Comparison of ENCODE assay signal across 13 cellular contexts in the genomic region with DNA sequence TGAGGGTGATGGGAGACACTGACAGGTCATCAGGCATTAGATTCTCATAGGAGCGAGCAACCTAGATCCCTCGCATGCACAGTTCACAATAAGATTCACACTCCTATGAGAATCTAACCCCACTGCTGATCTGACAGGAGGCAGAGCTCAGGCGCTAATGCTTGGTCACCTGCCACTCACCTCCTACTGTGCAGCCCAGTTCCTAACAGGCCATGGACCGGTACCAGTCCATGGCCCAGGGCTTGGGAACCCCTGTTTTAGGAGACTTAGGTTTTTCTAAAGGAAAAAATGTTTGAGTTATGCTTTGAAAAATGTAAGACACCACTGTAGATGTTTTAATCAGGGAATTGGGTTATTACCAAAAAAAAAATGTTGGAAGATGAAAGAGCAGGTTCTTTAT. TPM values are rescaled to one million over a fixed set of nuclear protein-coding genes. Genes with fewer than 3 reads are reported as not detected.
DNase-seq lines count a peak whose midpoint lies in the region; ATAC-seq and TF ChIP-seq lines count a peak whose summit lies in the region.
"Had no signal": no experiment of that assay in that cellular context is flagged by ENCODE, and none has a peak within 500 bp of the region (broad histone marks: within the 10 kb centered on the region; RNA-seq: fewer than 3 reads in every experiment).

No MANE protein-coding gene starts in this region.

- H3K4me3 ChIP-seq in right lobe of liver = no peak overlapping the region
- no peak overlapping the region for H3K4me3 ChIP-seq in subcutaneous abdominal adipose tissue (ENCODE audit: low read depth in 1 of 5, low read length in 5 of 5)

- POLR2A ChIA-PET in activated CD8-positive, alpha-beta T cell treated with anti-CD3 and anti-CD28 coated beads, Interleukin-2, amount 10 ng/mL, durations not matched to agents 7 days and 5 days (lab: Charles Lee) = interaction anchor here (0.7 to 8.6 kb wide), 2 partner anchors 17 to 188 kb away, joined by 3 to 275 read pairs; no protein-coding TSS in a partner anchor

- H3K27me3 Mint-ChIP-seq in activated naive CD4-positive, alpha-beta T cell treated with anti-CD3 and anti-CD28 coated beads, Interleukin-2, amount 50 U/mL, for 24 hours = no peaks in the 10 kb centered on the region
- H3K27me3 Mint-ChIP-seq in activated CD8-positive, alpha-beta T cell treated with anti-CD3 and anti-CD28 coated beads, Interleukin-2, amount 10 ng/mL, durations not matched to agents 7 days and 5 days (ENCODE audit: low read depth) = no peaks in the 10 kb centered on the region
- H3K27me3 Mint-ChIP-seq: central memory CD8-positive, alpha-beta T cell had no signal

- intact Hi-C loops in right lobe of liver (cut with DNase I) = no loop called here

- H3K4me1 ChIP-seq in right lobe of liver (no peaks in the 10 kb centered on the region), subcutaneous abdominal adipose tissue (ENCODE audit: control insufficient read depth in 5 of 5, insufficient read depth in 5 of 5, low read length in 5 of 5) (peaks cover 8 to 57% (median 19%) of the 10 kb centered on the region in 5 donors)

- ATAC-seq in activated CD8-positive, alpha-beta T cell treated with anti-CD3 and anti-CD28 coated beads, Interleukin-2, amount 10 ng/mL, durations not matched to agents 7 days and 5 days = no peak
- ATAC-seq in right lobe of liver = no peak
- no peak for ATAC-seq in GM21737 (IDR thresholded peaks at IDR 0.05; ENCODE audit: unreplicated experiment)

- H3K36me3 ChIP-seq in right lobe of liver (peaks cover 5 to 30% (median 20%) of the 10 kb centered on the region in 4 donors), subcutaneous abdominal adipose tissue (ENCODE audit: control insufficient read depth in 5 of 5, insufficient read depth in 5 of 5, low read length in 5 of 5) (peaks cover 0 to 32% (median 27%) of the 10 kb centered on the region in 5 donors)
- H3K36me3 ChIP-seq: WERI-Rb-1 had no signal

- CTCF ChIA-PET in activated CD8-positive, alpha-beta T cell treated with anti-CD3 and anti-CD28 coated beads, Interleukin-2, amount 10 ng/mL, durations not matched to agents 7 days and 5 days (lab: Charles Lee) = interaction anchor here (0.9 to 7.8 kb wide), 8 partner anchors 9 to 46 kb away, joined by 3 to 124 read pairs (median 6); no protein-coding TSS in a partner anchor

- H3K27ac Mint-ChIP-seq in activated naive CD4-positive, alpha-beta T cell treated with anti-CD3 and anti-CD28 coated beads, Interleukin-2, amount 50 U/mL, for 24 hours = peak overlapping the region; percentile 95
- peak overlapping the region; percentile 27 for H3K27ac Mint-ChIP-seq in activated CD8-positive, alpha-beta T cell treated with anti-CD3 and anti-CD28 coated beads, Interleukin-2, amount 10 ng/mL, durations not matched to agents 7 days and 5 days
- H3K27ac Mint-ChIP-seq: nephron had no signal

- peaks cover 32% of the 10 kb centered on the region for H3K36me3 Mint-ChIP-seq in activated naive CD4-positive, alpha-beta T cell treated with anti-CD3 and anti-CD28 coated beads, Interleukin-2, amount 50 U/mL, for 24 hours
- H3K36me3 Mint-ChIP-seq in activated CD8-positive, alpha-beta T cell treated with anti-CD3 and anti-CD28 coated beads, Interleukin-2, amount 10 ng/mL, durations not matched to agents 7 days and 5 days (ENCODE audit: low read depth) = peaks cover 37% of the 10 kb centered on the region

- DNase-seq in activated naive CD4-positive, alpha-beta T cell (lab: John Stamatoyannopoulos, UW) = no peak
- DNase-seq in activated CD8-positive, alpha-beta T cell treated with anti-CD3 and anti-CD28 coated beads, Interleukin-2, amount 10 ng/mL, durations not matched to agents 7 days and 5 days = no peak
- no peak for DNase-seq in right lobe of liver
- DNase-seq in GM03348 (ENCODE audit: low spot score) = no peak
- no peak for DNase-seq in RPMI8226
- DNase-seq: NCI-H1436 treated with DMSO at 0.1 percent for 48 hours, NCI-H774, WERI-Rb-1 had no signal

- no peaks in the 10 kb centered on the region for H3K9me3 ChIP-seq in right lobe of liver
- H3K9me3 ChIP-seq in subcutaneous abdominal adipose tissue (ENCODE audit: control insufficient read depth in 5 of 5, low read length in 5 of 5) = no peaks in the 10 kb centered on the region

- H3K4me3 Mint-ChIP-seq in activated naive CD4-positive, alpha-beta T cell treated with anti-CD3 and anti-CD28 coated beads, Interleukin-2, amount 50 U/mL, for 24 hours = peak overlapping the region; percentile 39
- no peak overlapping the region for H3K4me3 Mint-ChIP-seq in activated CD8-positive, alpha-beta T cell treated with anti-CD3 and anti-CD28 coated beads, Interleukin-2, amount 10 ng/mL, durations not matched to agents 7 days and 5 days
- H3K4me3 Mint-ChIP-seq: nephron had no signal

- H3K27ac ChIP-seq in right lobe of liver = peak overlapping the region in 2 of 3 donors; percentile 24 to 64
- H3K27ac ChIP-seq in subcutaneous abdominal adipose tissue (ENCODE audit: low read depth, low read length) = peak overlapping the region; percentile 60
- H3K27ac ChIP-seq: WERI-Rb-1 had no signal

- H3K9me3 Mint-ChIP-seq in activated naive CD4-positive, alpha-beta T cell treated with anti-CD3 and anti-CD28 coated beads, Interleukin-2, amount 50 U/mL, for 24 hours = no peaks in the 10 kb centered on the region
- H3K9me3 Mint-ChIP-seq in activated CD8-positive, alpha-beta T cell treated with anti-CD3 and anti-CD28 coated beads, Interleukin-2, amount 10 ng/mL, durations not matched to agents 7 days and 5 days (ENCODE audit: insufficient read depth) = no peaks in the 10 kb centered on the region
- H3K9me3 Mint-ChIP-seq: central memory CD8-positive, alpha-beta T cell; nephron had no signal

- no peak for TF ChIP-seq POLR2A in right lobe of liver (IDR thresholded peaks at IDR 0.05)

- H3K9ac ChIP-seq in subcutaneous abdominal adipose tissue (ENCODE audit: low read length in 5 of 5) = no peak overlapping the region

- no peak for TF ChIP-seq CTCF in right lobe of liver (IDR thresholded peaks at IDR 0.05)

- WGBS in right lobe of liver (ENCODE audit: insufficient coverage, low coverage, low lambda C conversion rate, missing lambda C conversion rate) = 92% methylated on average over 4 of the region's 4 CpGs

- H3K27me3 ChIP-seq in right lobe of liver (no peaks in the 10 kb centered on the region), subcutaneous abdominal adipose tissue (ENCODE audit: control insufficient read depth in 5 of 5, insufficient read depth in 4 of 5, low read length in 5 of 5) (peaks cover 0 to 4% (median 0%) of the 10 kb centered on the region in 5 donors)

- peaks cover 67% of the 10 kb centered on the region for H3K4me1 Mint-ChIP-seq in activated naive CD4-positive, alpha-beta T cell treated with anti-CD3 and anti-CD28 coated beads, Interleukin-2, amount 50 U/mL, for 24 hours
- peaks cover 66% of the 10 kb centered on the region for H3K4me1 Mint-ChIP-seq in activated CD8-positive, alpha-beta T cell treated with anti-CD3 and anti-CD28 coated beads, Interleukin-2, amount 10 ng/mL, durations not matched to agents 7 days and 5 days (ENCODE audit: low read depth)

RNA-seq across cellular contexts. Expression of a gene that starts 6.7 kb away (rescaled TPM):
- 100 to 1,000 TPM; 523 to 536 TPM for total RNA-seq in activated CD8-positive, alpha-beta T cell treated with anti-CD3 and anti-CD28 coated beads, Interleukin-2, amount 10 ng/mL, durations not matched to agents 7 days and 5 days
- 100 to 1,000 TPM; 116 to 257 (median 183) TPM for total RNA-seq in right lobe of liver
